In genomic region chr16:1444730-1445517, GRCh38 we compare ENCODE assay signal across 1 cellular context.
A peak's percentile ranks its signal among the peaks of the same experiment; 100 is the strongest.
TF ChIP-seq lines count a peak whose summit lies in the region.

No MANE protein-coding gene starts in this region.

TF ChIP-seq in HEK293, 187 proteins besides CTCF, POLR2A, EP300 and RAD21:
- TF ChIP-seq GLIS1 (tag by site-specific recombination; IDR thresholded peaks at IDR 0.05) (peak; percentile 55; the same call in 1 of the 2 replicates), ZBTB21 (tag by site-specific recombination; IDR thresholded peaks at IDR 0.05) (no peak), ZFHX2 (tag by site-specific recombination; conservative IDR thresholded peaks at IDR 0.05) (no peak), GLIS2 (tag by site-specific recombination; IDR thresholded peaks at IDR 0.05) (0 out of 2 replicates have a peak, but pooled peaks have one; percentile 22)
